In genomic region chr17:40803617-40804082, GRCh38 we compare ENCODE assay signal across 8 cellular contexts.
A peak's percentile ranks its signal among the peaks of the same experiment; 100 is the strongest.
DNase-seq lines count a peak whose midpoint lies in the region; ATAC-seq and TF ChIP-seq lines count a peak whose summit lies in the region.

No MANE protein-coding gene starts in this region.

- peak; percentile 79 for DNase-seq in CD1c-positive myeloid dendritic cell (ENCODE audit: extremely low spot score)
- DNase-seq in HEK293T (ENCODE audit: extremely low spot score) = peak; percentile 66
- peak; percentile 69 for DNase-seq in NCI-H510A (lab: John Stamatoyannopoulos, UW)
- peak; percentile 62 for DNase-seq in activated CD4-positive, alpha-beta T cell treated with anti-CD3 and anti-CD28 coated beads for 1 hour
- peak; percentile 52 for DNase-seq in central memory CD4-positive, alpha-beta T cell
- peak; percentile 89 for DNase-seq in left kidney (ENCODE audit: low read depth, low spot score)
- DNase-seq in stimulated activated CD4-positive, alpha-beta T cell treated with anti-CD3 and anti-CD28 coated beads, Interleukin-4, amount 100 ng/mL, for 4 hours = peak; percentile 61 to 71

- no peak for ATAC-seq in GM19328 (IDR thresholded peaks at IDR 0.05; ENCODE audit: unreplicated experiment)

- POLR2A ChIA-PET in HEK293T (lab: Yijun Ruan, JAX) = no interaction called here

- CTCF ChIA-PET in HEK293T (lab: Yijun Ruan, JAX) = interaction anchor here (1.3 kb wide), 1 partner anchor 859 kb away, joined by 3 read pairs; no protein-coding TSS in a partner anchor

TF ChIP-seq in HEK293T, 16 proteins besides CTCF, POLR2A, EP300 and RAD21:
- no peak for TF ChIP-seq ARNT (IDR thresholded peaks at IDR 0.05)
- TF ChIP-seq CTBP1 (IDR thresholded peaks at IDR 0.05; ENCODE audit: borderline replicate concordance) = no peak
- no peak for TF ChIP-seq SP1 (IDR thresholded peaks at IDR 0.05)
- TF ChIP-seq TARDBP (IDR thresholded peaks at IDR 0.05) = no peak
- no peak for TF ChIP-seq BHLHE40 (IDR thresholded peaks at IDR 0.05; ENCODE audit: borderline replicate concordance)
- no peak for TF ChIP-seq PKNOX1 (IDR thresholded peaks at IDR 0.05)
- no peak for TF ChIP-seq LEF1 (IDR thresholded peaks at IDR 0.05; ENCODE audit: borderline replicate concordance)
- TF ChIP-seq L3MBTL2 (conservative IDR thresholded peaks at IDR 0.05) = no peak
- TF ChIP-seq FOXM1 (IDR thresholded peaks at IDR 0.05; ENCODE audit: borderline replicate concordance) = no peak
- TF ChIP-seq HDGF (IDR thresholded peaks at IDR 0.05; ENCODE audit: borderline replicate concordance) = no peak
- TF ChIP-seq ZNF384 (IDR thresholded peaks at IDR 0.05) = no peak
- no peak for TF ChIP-seq NFRKB (IDR thresholded peaks at IDR 0.05)
- no peak for TF ChIP-seq ELF4 (IDR thresholded peaks at IDR 0.05)
- no peak for TF ChIP-seq FOXK2 (IDR thresholded peaks at IDR 0.05)
- TF ChIP-seq SUZ12 (IDR thresholded peaks at IDR 0.05) = no peak
- no peak for TF ChIP-seq FOXA1 (IDR thresholded peaks at IDR 0.05)
